In genomic region chr6:15246217-15247211, GRCh38 we compare ENCODE assay signal across 1 cellular context.
TF ChIP-seq lines count a peak whose summit lies in the region.

No MANE protein-coding gene starts in this region.

TF ChIP-seq in K562, 482 proteins besides CTCF, POLR2A, EP300 and RAD21 (continued from another document and continues in another):
- TF ChIP-seq ZBTB49 (CRISPR knock-in tag; IDR thresholded peaks at IDR 0.05; ENCODE audit: borderline replicate concordance) = no peak
- TF ChIP-seq HDAC6 (IDR thresholded peaks at IDR 0.05; ENCODE audit: low read depth, low read length) = no peak
- TF ChIP-seq DMBX1 (CRISPR knock-in tag; IDR thresholded peaks at IDR 0.05; ENCODE audit: borderline replicate concordance) = no peak
- TF ChIP-seq TSC22D4 (tag; IDR thresholded peaks at IDR 0.05) = no peak
- TF ChIP-seq POLR2AphosphoS2 (IDR thresholded peaks at IDR 0.05; ENCODE audit: low read length) = no peak
- TF ChIP-seq, protein P1, sequence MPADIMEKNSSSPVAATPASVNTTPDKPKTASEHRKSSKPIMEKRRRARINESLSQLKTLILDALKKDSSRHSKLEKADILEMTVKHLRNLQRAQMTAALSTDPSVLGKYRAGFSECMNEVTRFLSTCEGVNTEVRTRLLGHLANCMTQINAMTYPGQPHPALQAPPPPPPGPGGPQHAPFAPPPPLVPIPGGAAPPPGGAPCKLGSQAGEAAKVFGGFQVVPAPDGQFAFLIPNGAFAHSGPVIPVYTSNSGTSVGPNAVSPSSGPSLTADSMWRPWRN (IDR thresholded peaks at IDR 0.05; ENCODE audit: low read depth) = no peak
- TF ChIP-seq PTRF (tag; IDR thresholded peaks at IDR 0.05) = no peak
- TF ChIP-seq ZNF239 (CRISPR knock-in tag; IDR thresholded peaks at IDR 0.05) = no peak
- no peak for TF ChIP-seq ZNF586 (CRISPR knock-in tag; conservative IDR thresholded peaks at IDR 0.05)
- no peak for TF ChIP-seq BMI1 (IDR thresholded peaks at IDR 0.05; ENCODE audit: low read length)
- TF ChIP-seq TEAD2 (tag; IDR thresholded peaks at IDR 0.05) = no peak
- TF ChIP-seq, protein P2, sequence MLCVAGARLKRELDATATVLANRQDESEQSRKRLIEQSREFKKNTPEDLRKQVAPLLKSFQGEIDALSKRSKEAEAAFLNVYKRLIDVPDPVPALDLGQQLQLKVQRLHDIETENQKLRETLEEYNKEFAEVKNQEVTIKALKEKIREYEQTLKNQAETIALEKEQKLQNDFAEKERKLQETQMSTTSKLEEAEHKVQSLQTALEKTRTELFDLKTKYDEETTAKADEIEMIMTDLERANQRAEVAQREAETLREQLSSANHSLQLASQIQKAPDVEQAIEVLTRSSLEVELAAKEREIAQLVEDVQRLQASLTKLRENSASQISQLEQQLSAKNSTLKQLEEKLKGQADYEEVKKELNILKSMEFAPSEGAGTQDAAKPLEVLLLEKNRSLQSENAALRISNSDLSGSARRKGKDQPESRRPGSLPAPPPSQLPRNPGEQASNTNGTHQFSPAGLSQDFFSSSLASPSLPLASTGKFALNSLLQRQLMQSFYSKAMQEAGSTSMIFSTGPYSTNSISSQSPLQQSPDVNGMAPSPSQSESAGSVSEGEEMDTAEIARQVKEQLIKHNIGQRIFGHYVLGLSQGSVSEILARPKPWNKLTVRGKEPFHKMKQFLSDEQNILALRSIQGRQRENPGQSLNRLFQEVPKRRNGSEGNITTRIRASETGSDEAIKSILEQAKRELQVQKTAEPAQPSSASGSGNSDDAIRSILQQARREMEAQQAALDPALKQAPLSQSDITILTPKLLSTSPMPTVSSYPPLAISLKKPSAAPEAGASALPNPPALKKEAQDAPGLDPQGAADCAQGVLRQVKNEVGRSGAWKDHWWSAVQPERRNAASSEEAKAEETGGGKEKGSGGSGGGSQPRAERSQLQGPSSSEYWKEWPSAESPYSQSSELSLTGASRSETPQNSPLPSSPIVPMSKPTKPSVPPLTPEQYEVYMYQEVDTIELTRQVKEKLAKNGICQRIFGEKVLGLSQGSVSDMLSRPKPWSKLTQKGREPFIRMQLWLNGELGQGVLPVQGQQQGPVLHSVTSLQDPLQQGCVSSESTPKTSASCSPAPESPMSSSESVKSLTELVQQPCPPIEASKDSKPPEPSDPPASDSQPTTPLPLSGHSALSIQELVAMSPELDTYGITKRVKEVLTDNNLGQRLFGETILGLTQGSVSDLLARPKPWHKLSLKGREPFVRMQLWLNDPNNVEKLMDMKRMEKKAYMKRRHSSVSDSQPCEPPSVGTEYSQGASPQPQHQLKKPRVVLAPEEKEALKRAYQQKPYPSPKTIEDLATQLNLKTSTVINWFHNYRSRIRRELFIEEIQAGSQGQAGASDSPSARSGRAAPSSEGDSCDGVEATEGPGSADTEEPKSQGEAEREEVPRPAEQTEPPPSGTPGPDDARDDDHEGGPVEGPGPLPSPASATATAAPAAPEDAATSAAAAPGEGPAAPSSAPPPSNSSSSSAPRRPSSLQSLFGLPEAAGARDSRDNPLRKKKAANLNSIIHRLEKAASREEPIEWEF (CRISPR knock-in tag; IDR thresholded peaks at IDR 0.05) = no peak
- TF ChIP-seq, protein P3, sequence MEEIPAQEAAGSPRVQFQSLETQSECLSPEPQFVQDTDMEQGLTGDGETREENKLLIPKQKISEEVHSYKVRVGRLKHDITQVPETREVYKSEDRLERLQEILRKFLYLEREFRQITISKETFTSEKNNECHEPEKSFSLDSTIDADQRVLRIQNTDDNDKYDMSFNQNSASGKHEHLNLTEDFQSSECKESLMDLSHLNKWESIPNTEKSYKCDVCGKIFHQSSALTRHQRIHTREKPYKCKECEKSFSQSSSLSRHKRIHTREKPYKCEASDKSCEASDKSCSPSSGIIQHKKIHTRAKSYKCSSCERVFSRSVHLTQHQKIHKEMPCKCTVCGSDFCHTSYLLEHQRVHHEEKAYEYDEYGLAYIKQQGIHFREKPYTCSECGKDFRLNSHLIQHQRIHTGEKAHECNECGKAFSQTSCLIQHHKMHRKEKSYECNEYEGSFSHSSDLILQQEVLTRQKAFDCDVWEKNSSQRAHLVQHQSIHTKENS (CRISPR knock-in tag; IDR thresholded peaks at IDR 0.05) = no peak
- no peak for TF ChIP-seq USF2 (CRISPR knock-in tag; IDR thresholded peaks at IDR 0.05)
- no peak for TF ChIP-seq HDAC3 (IDR thresholded peaks at IDR 0.05; ENCODE audit: borderline replicate concordance, partially characterized antibody)
- no peak for TF ChIP-seq TFE3 (CRISPR knock-in tag; IDR thresholded peaks at IDR 0.05)
- TF ChIP-seq, protein P4, sequence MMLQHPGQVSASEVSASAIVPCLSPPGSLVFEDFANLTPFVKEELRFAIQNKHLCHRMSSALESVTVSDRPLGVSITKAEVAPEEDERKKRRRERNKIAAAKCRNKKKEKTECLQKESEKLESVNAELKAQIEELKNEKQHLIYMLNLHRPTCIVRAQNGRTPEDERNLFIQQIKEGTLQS (IDR thresholded peaks at IDR 0.05) = no peak
- TF ChIP-seq, protein P4 (CRISPR knock-in tag; conservative IDR thresholded peaks at IDR 0.05) = 0 out of 2 replicates have a peak, but pooled peaks have one; percentile 47
- TF ChIP-seq NUFIP1 (IDR thresholded peaks at IDR 0.05; ENCODE audit: partially characterized antibody) = no peak
- TF ChIP-seq CREM (IDR thresholded peaks at IDR 0.05; ENCODE audit: low read depth) = no peak
- TF ChIP-seq LEF1 (IDR thresholded peaks at IDR 0.05) = no peak; the same call in 1 of the 2 replicates
- TF ChIP-seq CBFA2T2 (conservative IDR thresholded peaks at IDR 0.05) = no peak
- peak; percentile 56 for TF ChIP-seq ARID1B (IDR thresholded peaks at IDR 0.05)
- no peak for TF ChIP-seq YBX1 (IDR thresholded peaks at IDR 0.05)
- no peak for TF ChIP-seq HNRNPH1 (optimal IDR thresholded peaks at IDR 0.05; ENCODE audit: low read depth, low read length)
- no peak for TF ChIP-seq NFYB (IDR thresholded peaks at IDR 0.05; ENCODE audit: extremely low read depth, insufficient read length)
- TF ChIP-seq CAMTA2 (CRISPR knock-in tag; conservative IDR thresholded peaks at IDR 0.05) = no peak
- TF ChIP-seq, protein P5, sequence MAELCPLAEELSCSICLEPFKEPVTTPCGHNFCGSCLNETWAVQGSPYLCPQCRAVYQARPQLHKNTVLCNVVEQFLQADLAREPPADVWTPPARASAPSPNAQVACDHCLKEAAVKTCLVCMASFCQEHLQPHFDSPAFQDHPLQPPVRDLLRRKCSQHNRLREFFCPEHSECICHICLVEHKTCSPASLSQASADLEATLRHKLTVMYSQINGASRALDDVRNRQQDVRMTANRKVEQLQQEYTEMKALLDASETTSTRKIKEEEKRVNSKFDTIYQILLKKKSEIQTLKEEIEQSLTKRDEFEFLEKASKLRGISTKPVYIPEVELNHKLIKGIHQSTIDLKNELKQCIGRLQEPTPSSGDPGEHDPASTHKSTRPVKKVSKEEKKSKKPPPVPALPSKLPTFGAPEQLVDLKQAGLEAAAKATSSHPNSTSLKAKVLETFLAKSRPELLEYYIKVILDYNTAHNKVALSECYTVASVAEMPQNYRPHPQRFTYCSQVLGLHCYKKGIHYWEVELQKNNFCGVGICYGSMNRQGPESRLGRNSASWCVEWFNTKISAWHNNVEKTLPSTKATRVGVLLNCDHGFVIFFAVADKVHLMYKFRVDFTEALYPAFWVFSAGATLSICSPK (IDR thresholded peaks at IDR 0.05; ENCODE audit: borderline replicate concordance) = 0 out of 2 replicates have a peak, but pooled peaks have one; percentile 26
- TF ChIP-seq ZNF431 (CRISPR knock-in tag; IDR thresholded peaks at IDR 0.05) = 0 out of 2 replicates have a peak, but pooled peaks have one; percentile 15
- TF ChIP-seq, protein P6, sequence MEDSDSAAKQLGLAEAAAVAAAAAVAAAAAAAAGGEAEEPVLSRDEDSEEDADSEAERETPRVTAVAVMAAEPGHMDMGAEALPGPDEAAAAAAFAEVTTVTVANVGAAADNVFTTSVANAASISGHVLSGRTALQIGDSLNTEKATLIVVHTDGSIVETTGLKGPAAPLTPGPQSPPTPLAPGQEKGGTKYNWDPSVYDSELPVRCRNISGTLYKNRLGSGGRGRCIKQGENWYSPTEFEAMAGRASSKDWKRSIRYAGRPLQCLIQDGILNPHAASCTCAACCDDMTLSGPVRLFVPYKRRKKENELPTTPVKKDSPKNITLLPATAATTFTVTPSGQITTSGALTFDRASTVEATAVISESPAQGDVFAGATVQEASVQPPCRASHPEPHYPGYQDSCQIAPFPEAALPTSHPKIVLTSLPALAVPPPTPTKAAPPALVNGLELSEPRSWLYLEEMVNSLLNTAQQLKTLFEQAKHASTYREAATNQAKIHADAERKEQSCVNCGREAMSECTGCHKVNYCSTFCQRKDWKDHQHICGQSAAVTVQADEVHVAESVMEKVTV (CRISPR knock-in tag; IDR thresholded peaks at IDR 0.05) = no peak; the same call in 1 of the 2 replicates
- no peak for TF ChIP-seq IRF2 (CRISPR knock-in tag; IDR thresholded peaks at IDR 0.05)
- TF ChIP-seq GATAD2B (IDR thresholded peaks at IDR 0.05; ENCODE audit: borderline replicate concordance) = no peak
- no peak for TF ChIP-seq TFAM (CRISPR knock-in tag; conservative IDR thresholded peaks at IDR 0.05)
- TF ChIP-seq PHTF2 (CRISPR knock-in tag; IDR thresholded peaks at IDR 0.05) = no peak
- no peak for TF ChIP-seq CBX1 (IDR thresholded peaks at IDR 0.05; ENCODE audit: low read depth)
- no peak for TF ChIP-seq RBM22 (IDR thresholded peaks at IDR 0.05; ENCODE audit: low read depth, low read length, poor library complexity, severe bottlenecking)
- TF ChIP-seq ZNF764 (CRISPR knock-in tag; IDR thresholded peaks at IDR 0.05; ENCODE audit: low read depth) = no peak
- TF ChIP-seq PBX2 (CRISPR knock-in tag; IDR thresholded peaks at IDR 0.05; ENCODE audit: low read depth) = no peak
- TF ChIP-seq PBX2 (tag; conservative IDR thresholded peaks at IDR 0.05; ENCODE audit: low read depth) = no peak
- TF ChIP-seq NCOA1 (IDR thresholded peaks at IDR 0.05; ENCODE audit: low read depth) = no peak
- TF ChIP-seq BRD9 (IDR thresholded peaks at IDR 0.05; ENCODE audit: low read depth, partially characterized antibody) = no peak
- no peak for TF ChIP-seq SRSF3 (IDR thresholded peaks at IDR 0.05; ENCODE audit: insufficient read depth, low read length)
- TF ChIP-seq GABPB1 (CRISPR knock-in tag; IDR thresholded peaks at IDR 0.05) = 0 out of 2 replicates have a peak, but pooled peaks have one; percentile 11
